Comparison of ENCODE assay signal across 11 cellular contexts in the genomic region with DNA sequence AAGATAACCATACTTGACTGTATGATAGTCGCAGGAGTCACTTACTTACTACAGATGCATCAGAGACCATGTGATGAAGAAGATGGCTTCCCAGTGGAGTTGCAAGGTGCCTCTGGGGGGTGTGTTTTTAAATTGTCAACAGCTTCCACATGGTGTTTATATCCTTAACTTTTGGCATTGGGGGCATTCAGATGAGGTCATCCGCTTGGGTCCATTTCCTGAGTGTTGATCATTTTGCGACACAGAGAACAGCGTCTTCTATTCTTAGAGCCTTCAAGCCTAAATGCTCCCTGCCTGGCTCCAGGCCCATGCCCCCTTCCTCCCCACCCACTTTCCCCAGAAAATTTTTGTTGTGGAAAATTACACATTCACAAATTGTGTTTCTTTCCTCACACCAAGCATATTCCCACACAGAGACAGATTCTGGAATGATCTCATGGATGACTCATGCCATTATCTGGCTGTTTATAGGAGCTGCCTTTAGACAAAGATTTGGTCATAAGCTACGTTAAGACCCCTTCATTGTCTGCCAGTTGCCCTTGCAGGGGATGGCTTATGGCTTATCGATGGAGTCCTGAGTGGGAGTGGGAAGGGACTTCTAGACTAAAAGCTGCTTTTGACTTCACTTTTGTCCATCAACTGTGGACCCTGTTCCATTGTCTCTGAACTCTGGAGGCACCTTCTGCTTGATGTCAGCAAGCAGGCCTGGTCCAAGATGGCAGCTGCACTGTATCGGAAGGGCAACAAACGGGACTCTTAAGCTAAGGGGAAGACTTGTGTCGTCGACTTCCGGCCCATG.
A peak's percentile ranks its signal among the peaks of the same experiment; 100 is the strongest.
DNase-seq lines count a peak whose midpoint lies in the region; ATAC-seq and TF ChIP-seq lines count a peak whose summit lies in the region.
"Had no signal": no experiment of that assay in that cellular context is flagged by ENCODE, and none has a peak within 500 bp of the region (broad histone marks: within the 10 kb centered on the region; RNA-seq: fewer than 3 reads in every experiment).

No MANE protein-coding gene starts in this region.

- H3K27me3 ChIP-seq in hepatocyte (no peaks in the 10 kb centered on the region), subcutaneous abdominal adipose tissue (ENCODE audit: control insufficient read depth in 5 of 5, insufficient read depth in 4 of 5, low read length in 5 of 5) (no peaks in the 10 kb centered on the region)
- H3K27me3 ChIP-seq in CD4-positive, alpha-beta memory T cell (ENCODE audit: insufficient read depth, low read length): no peaks in the 10 kb centered on the region

- no peaks in the 10 kb centered on the region for H4K20me1 ChIP-seq in hepatocyte (ENCODE audit: insufficient read depth, poor library complexity, severe bottlenecking)

- H3K27ac ChIP-seq in HEK293 (ENCODE audit: extremely low read depth, low read depth, low read length) (no peak overlapping the region), angular gyrus (ENCODE audit: low read depth, low read length) (peak overlapping the region; percentile 62), hepatocyte (peak overlapping the region; percentile 86), subcutaneous abdominal adipose tissue (ENCODE audit: low read depth, low read length) (peak overlapping the region; percentile 94)
- no peak overlapping the region for H3K27ac ChIP-seq in CD4-positive, alpha-beta memory T cell (ENCODE audit: low read depth, low read length)
- H3K27ac ChIP-seq: epithelial cell of prostate had no signal

- peaks cover 8 to 31% (median 11%) of the 10 kb centered on the region in 4 donors for H3K4me1 Mint-ChIP-seq in CD4-positive, alpha-beta memory T cell

- no peaks in the 10 kb centered on the region for H3K27me3 Mint-ChIP-seq in CD4-positive, alpha-beta memory T cell

- no peaks in the 10 kb centered on the region for H3K36me3 Mint-ChIP-seq in CD4-positive, alpha-beta memory T cell

- peak overlapping the region in 3 of 7 donors; percentile 6 to 57 (median 31) for H3K27ac Mint-ChIP-seq in CD4-positive, alpha-beta memory T cell

- intact Hi-C loops in CD4-positive, alpha-beta memory T cell (cut with micrococcal nuclease): no loop called here

- ATAC-seq in HG03139 (IDR thresholded peaks at IDR 0.05; ENCODE audit: unreplicated experiment): no peak
- ATAC-seq: HCT116 had no signal

- no peaks in the 10 kb centered on the region for H3K79me2 ChIP-seq in hepatocyte

- no peak for TF ChIP-seq CTCF in HEK293 (tag by site-specific recombination; IDR thresholded peaks at IDR 0.05)
- no peak for TF ChIP-seq CTCF in hepatocyte (IDR thresholded peaks at IDR 0.05; ENCODE audit: poor library complexity)

- peaks cover 0 to 3% of the 10 kb centered on the region in 2 experiments; a peak in 1 of 3 replicates for H3K36me3 ChIP-seq in HEK293 (ENCODE audit: control insufficient read depth in 2 of 2, insufficient read depth in 1 of 2, low read length in 2 of 2)
- no peaks in the 10 kb centered on the region for H3K36me3 ChIP-seq in hepatocyte (replicated peaks; ENCODE audit: insufficient read depth, low read depth)
- peaks cover 0 to 6% (median 5%) of the 10 kb centered on the region in 5 donors for H3K36me3 ChIP-seq in subcutaneous abdominal adipose tissue (ENCODE audit: control insufficient read depth in 5 of 5, insufficient read depth in 5 of 5, low read length in 5 of 5)
- no peaks in the 10 kb centered on the region for H3K36me3 ChIP-seq in CD4-positive, alpha-beta memory T cell (ENCODE audit: insufficient read depth, low read length)

- no peaks in the 10 kb centered on the region for H3K9me2 ChIP-seq in hepatocyte (replicated peaks; ENCODE audit: insufficient read depth)

- no peak overlapping the region for H3K4me2 ChIP-seq in hepatocyte

- DNase-seq in hepatocyte (ENCODE audit: low spot score) (peak; percentile 46), NCI-H187 (lab: John Stamatoyannopoulos, UW) (no peak)
- no peak for DNase-seq in CD4-positive, alpha-beta memory T cell
- DNase-seq in NK-92 treated with Interleukin-12 subunit alpha and Interleukin-12 subunit beta, amount 100 ng/mL, for 24 hours (lab: John Stamatoyannopoulos, UW): no peak
- DNase-seq: SIG-M5 had no signal

- 72% methylated on average over 11 of the region's 11 CpGs for WGBS in hepatocyte (ENCODE audit: low lambda C conversion rate, missing lambda C conversion rate)

- peak overlapping the region in 1 of 5 donors; percentile 31 for H3K9ac ChIP-seq in subcutaneous abdominal adipose tissue (ENCODE audit: low read length in 5 of 5)

- no peak overlapping the region for H3K4me3 Mint-ChIP-seq in CD4-positive, alpha-beta memory T cell

- POLR2A ChIA-PET in HEK293 (lab: Yijun Ruan, JAX): interaction anchor here (0.5 kb wide), 1 partner anchor 319 kb away, joined by 3 read pairs; no protein-coding TSS in a partner anchor
- POLR2A ChIA-PET in CD4-positive, alpha-beta memory T cell (lab: Charles Lee; ENCODE audit: partially characterized antibody): no interaction called here

- H3K4me3 ChIP-seq in HEK293 (ENCODE audit: low read depth, low read length) (no peak overlapping the region), hepatocyte (no peak overlapping the region), subcutaneous abdominal adipose tissue (ENCODE audit: low read depth in 1 of 5, low read length in 5 of 5) (no peak overlapping the region)
- no peak overlapping the region for H3K4me3 ChIP-seq in CD4-positive, alpha-beta memory T cell (ENCODE audit: low read length in 2 of 2)

- H3K9me3 Mint-ChIP-seq in CD4-positive, alpha-beta memory T cell: no peaks in the 10 kb centered on the region

- no peaks in the 10 kb centered on the region for H3K4me1 ChIP-seq in HEK293 (ENCODE audit: control insufficient read depth, insufficient read depth, low read length)
- H3K4me1 ChIP-seq in hepatocyte (ENCODE audit: insufficient read depth): peaks cover 31% of the 10 kb centered on the region
- H3K4me1 ChIP-seq in subcutaneous abdominal adipose tissue (ENCODE audit: control insufficient read depth in 5 of 5, insufficient read depth in 5 of 5, low read length in 5 of 5): peaks cover 21 to 75% (median 70%) of the 10 kb centered on the region in 5 donors
- peaks cover 14% of the 10 kb centered on the region for H3K4me1 ChIP-seq in CD4-positive, alpha-beta memory T cell (ENCODE audit: insufficient read depth, low read length)

- CTCF ChIA-PET in HEK293 (lab: Yijun Ruan, JAX): interaction anchor here (0.5 to 1.2 kb wide), 3 partner anchors 31 to 184 kb away, joined by 3 to 4 read pairs (median 3); no protein-coding TSS in a partner anchor
- CTCF ChIA-PET in CD4-positive, alpha-beta memory T cell (lab: Charles Lee; ENCODE audit: partially characterized antibody): interaction anchor here (1.0 to 1.5 kb wide), 3 partner anchors 11 to 96 kb away, joined by 3 to 4 read pairs (median 4); no protein-coding TSS in a partner anchor

- H2AFZ ChIP-seq in hepatocyte: no peak overlapping the region

- no peaks in the 10 kb centered on the region for H3K9me3 ChIP-seq in HEK293 (ENCODE audit: control insufficient read depth, insufficient read depth, low read depth, low read length)
- H3K9me3 ChIP-seq in hepatocyte (ENCODE audit: low read depth): no peaks in the 10 kb centered on the region
- H3K9me3 ChIP-seq in subcutaneous abdominal adipose tissue (ENCODE audit: control insufficient read depth in 5 of 5, low read length in 5 of 5): no peaks in the 10 kb centered on the region
- H3K9me3 ChIP-seq in CD4-positive, alpha-beta memory T cell (ENCODE audit: control insufficient read depth in 1 of 2, low read length in 2 of 2): no peaks in the 10 kb centered on the region

TF ChIP-seq in HEK293, 187 proteins besides CTCF, POLR2A, EP300 and RAD21 (continues in another document):
- TF ChIP-seq ZNF157 (tag by site-specific recombination; IDR thresholded peaks at IDR 0.05) (no peak), BCL11B (tag by site-specific recombination; IDR thresholded peaks at IDR 0.05; ENCODE audit: low read depth) (no peak), ZNF571 (tag by site-specific recombination; IDR thresholded peaks at IDR 0.05) (no peak), ZEB2 (tag by site-specific recombination; IDR thresholded peaks at IDR 0.05) (peak; percentile 40; the same call in 1 of the 2 replicates), ZNF248 (tag by site-specific recombination; IDR thresholded peaks at IDR 0.05) (no peak), ZNF114 (tag by site-specific recombination; IDR thresholded peaks at IDR 0.05) (no peak), ZBTB21 (tag by site-specific recombination; IDR thresholded peaks at IDR 0.05) (peak; percentile 77)
- TF ChIP-seq, protein P1, sequence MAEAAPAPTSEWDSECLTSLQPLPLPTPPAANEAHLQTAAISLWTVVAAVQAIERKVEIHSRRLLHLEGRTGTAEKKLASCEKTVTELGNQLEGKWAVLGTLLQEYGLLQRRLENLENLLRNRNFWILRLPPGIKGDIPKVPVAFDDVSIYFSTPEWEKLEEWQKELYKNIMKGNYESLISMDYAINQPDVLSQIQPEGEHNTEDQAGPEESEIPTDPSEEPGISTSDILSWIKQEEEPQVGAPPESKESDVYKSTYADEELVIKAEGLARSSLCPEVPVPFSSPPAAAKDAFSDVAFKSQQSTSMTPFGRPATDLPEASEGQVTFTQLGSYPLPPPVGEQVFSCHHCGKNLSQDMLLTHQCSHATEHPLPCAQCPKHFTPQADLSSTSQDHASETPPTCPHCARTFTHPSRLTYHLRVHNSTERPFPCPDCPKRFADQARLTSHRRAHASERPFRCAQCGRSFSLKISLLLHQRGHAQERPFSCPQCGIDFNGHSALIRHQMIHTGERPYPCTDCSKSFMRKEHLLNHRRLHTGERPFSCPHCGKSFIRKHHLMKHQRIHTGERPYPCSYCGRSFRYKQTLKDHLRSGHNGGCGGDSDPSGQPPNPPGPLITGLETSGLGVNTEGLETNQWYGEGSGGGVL (tag by site-specific recombination; IDR thresholded peaks at IDR 0.05): peak; percentile 33; the same call in 1 of the 2 replicates
- TF ChIP-seq, protein P2, sequence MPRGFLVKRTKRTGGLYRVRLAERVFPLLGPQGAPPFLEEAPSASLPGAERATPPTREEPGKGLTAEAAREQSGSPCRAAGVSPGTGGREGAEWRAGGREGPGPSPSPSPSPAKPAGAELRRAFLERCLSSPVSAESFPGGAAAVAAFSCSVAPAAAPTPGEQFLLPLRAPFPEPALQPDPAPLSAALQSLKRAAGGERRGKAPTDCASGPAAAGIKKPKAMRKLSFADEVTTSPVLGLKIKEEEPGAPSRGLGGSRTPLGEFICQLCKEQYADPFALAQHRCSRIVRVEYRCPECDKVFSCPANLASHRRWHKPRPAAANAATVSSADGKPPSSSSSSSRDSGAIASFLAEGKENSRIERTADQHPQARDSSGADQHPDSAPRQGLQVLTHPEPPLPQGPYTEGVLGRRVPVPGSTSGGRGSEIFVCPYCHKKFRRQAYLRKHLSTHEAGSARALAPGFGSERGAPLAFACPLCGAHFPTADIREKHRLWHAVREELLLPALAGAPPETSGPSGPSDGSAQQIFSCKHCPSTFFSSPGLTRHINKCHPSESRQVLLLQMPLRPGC (tag by site-specific recombination; IDR thresholded peaks at IDR 0.05): 0 out of 2 replicates have a peak, but pooled peaks have one; percentile 24

Comparison
In these comparisons a context has a peak if more than half of its experiments do, and no peak if none do; other contexts are left out.
1. H3K27ac ChIP-seq: peak in angular gyrus (single experiment), hepatocyte (single experiment) and subcutaneous abdominal adipose tissue (single experiment); none in HEK293 (single experiment) and CD4-positive, alpha-beta memory T cell (single experiment).